ENCODE assay signal across 19 cellular contexts in the genomic region with DNA sequence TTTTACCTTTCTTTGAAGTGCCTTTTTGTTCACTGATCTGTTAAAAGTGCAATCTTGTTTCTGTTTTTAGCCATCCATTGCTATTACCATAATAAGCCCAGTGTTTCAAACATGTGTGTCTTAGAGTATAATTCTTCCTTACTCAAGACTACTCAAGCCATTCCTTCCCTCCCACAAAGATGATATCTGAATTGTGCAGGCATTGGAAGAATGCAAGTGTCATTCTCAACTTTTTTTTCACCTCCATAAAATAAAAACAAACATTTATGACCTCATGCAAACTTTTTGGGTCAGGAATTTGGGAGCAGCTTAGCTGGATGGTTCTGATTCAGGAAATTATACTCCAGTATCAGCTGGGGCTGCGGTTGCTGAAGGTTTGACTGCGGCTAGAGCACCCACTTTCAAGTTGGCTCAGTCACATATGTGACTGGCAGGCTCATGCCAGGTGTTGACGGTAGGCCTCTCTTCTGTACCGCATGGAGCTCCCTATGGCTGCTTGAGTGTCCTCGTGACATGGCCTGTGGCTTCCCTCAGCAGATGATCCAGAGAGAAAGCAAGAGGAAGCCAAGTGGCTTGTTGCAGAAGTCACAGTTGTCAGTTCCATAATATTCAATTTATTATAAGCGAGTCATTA.
"Had no signal": no experiment of that assay in that cellular context is flagged by ENCODE, and none has a peak within 500 bp of the region (broad histone marks: within the 10 kb centered on the region; RNA-seq: fewer than 3 reads in every experiment).

No MANE protein-coding gene starts in this region.

- H3K9me3 ChIP-seq: heart left ventricle, psoas muscle, right lobe of liver, testis, uterus had no signal

- H3K27me3 ChIP-seq: heart left ventricle, right lobe of liver, testis, uterus had no signal

- DNase-seq: erythroblast; foreskin melanocyte; heart left ventricle; hypothalamus; kidney glomerular epithelial cell; mammary epithelial cell; naive thymus-derived CD4-positive, alpha-beta T cell; nephron progenitor cell; psoas muscle; retina; right lobe of liver; stimulated activated CD4-positive, alpha-beta T cell treated with anti-CD3 and anti-CD28 coated beads, Interleukin-2, amount 100 ng/mL, for 24 hours; stimulated activated CD4-positive, alpha-beta T cell treated with anti-CD3 and anti-CD28 coated beads, Interleukin-4, amount 100 ng/mL, for 4 hours; stimulated activated naive B cell treated with anti-CD40 and anti-IgM and Interleukin-4, amounts not matched to agents 10 μg/mL and 1 μg/mL and 100 μg/mL, for 72 hours; stimulated activated naive CD8-positive, alpha-beta T cell treated with anti-CD3 and anti-CD28 coated beads, Interleukin-15, amount 100 ng/mL, for 72 hours; testis; trophoblast cell; uterus had no signal

- H3K27me3 Mint-ChIP-seq: dendritic cell treated with granulocyte-macrophage colony-stimulating factor and Interleukin-4, amounts not matched to agents 40 ng/mL and 50 ng/mL, for 4 days; stimulated activated naive B cell treated with anti-CD40 and anti-IgM and Interleukin-4, amounts not matched to agents 10 μg/mL and 1 μg/mL and 100 μg/mL, for 72 hours; stimulated activated naive CD8-positive, alpha-beta T cell treated with anti-CD3 and anti-CD28 coated beads, Interleukin-15, amount 100 ng/mL, for 72 hours had no signal

- ATAC-seq: heart left ventricle; naive thymus-derived CD4-positive, alpha-beta T cell; psoas muscle; right lobe of liver; stimulated activated naive B cell treated with anti-CD40 and anti-IgM and Interleukin-4, amounts not matched to agents 10 μg/mL and 1 μg/mL and 100 μg/mL, for 72 hours; stimulated activated naive CD8-positive, alpha-beta T cell treated with anti-CD3 and anti-CD28 coated beads, Interleukin-15, amount 100 ng/mL, for 72 hours had no signal

- H3K36me3 ChIP-seq: heart left ventricle, right lobe of liver, uterus had no signal

- H3K4me1 ChIP-seq: psoas muscle, right lobe of liver, testis, uterus had no signal

- H3K4me3 Mint-ChIP-seq: dendritic cell treated with granulocyte-macrophage colony-stimulating factor and Interleukin-4, amounts not matched to agents 40 ng/mL and 50 ng/mL, for 4 days; naive thymus-derived CD4-positive, alpha-beta T cell; nephron progenitor cell; stimulated activated naive B cell treated with anti-CD40 and anti-IgM and Interleukin-4, amounts not matched to agents 10 μg/mL and 1 μg/mL and 100 μg/mL, for 72 hours; stimulated activated naive CD8-positive, alpha-beta T cell treated with anti-CD3 and anti-CD28 coated beads, Interleukin-15, amount 100 ng/mL, for 72 hours had no signal

- H3K4me3 ChIP-seq: heart left ventricle, psoas muscle, right lobe of liver, testis, uterus had no signal

- H3K27ac ChIP-seq: heart left ventricle, psoas muscle, right lobe of liver, testis, uterus had no signal

- H3K27ac Mint-ChIP-seq: dendritic cell treated with granulocyte-macrophage colony-stimulating factor and Interleukin-4, amounts not matched to agents 40 ng/mL and 50 ng/mL, for 4 days; naive thymus-derived CD4-positive, alpha-beta T cell; nephron progenitor cell; stimulated activated naive B cell treated with anti-CD40 and anti-IgM and Interleukin-4, amounts not matched to agents 10 μg/mL and 1 μg/mL and 100 μg/mL, for 72 hours; stimulated activated naive CD8-positive, alpha-beta T cell treated with anti-CD3 and anti-CD28 coated beads, Interleukin-15, amount 100 ng/mL, for 72 hours had no signal

- H3K36me3 Mint-ChIP-seq: naive thymus-derived CD4-positive, alpha-beta T cell; stimulated activated naive B cell treated with anti-CD40 and anti-IgM and Interleukin-4, amounts not matched to agents 10 μg/mL and 1 μg/mL and 100 μg/mL, for 72 hours had no signal

- H3K4me1 Mint-ChIP-seq: nephron progenitor cell; stimulated activated naive B cell treated with anti-CD40 and anti-IgM and Interleukin-4, amounts not matched to agents 10 μg/mL and 1 μg/mL and 100 μg/mL, for 72 hours; stimulated activated naive CD8-positive, alpha-beta T cell treated with anti-CD3 and anti-CD28 coated beads, Interleukin-15, amount 100 ng/mL, for 72 hours had no signal
